10 cellular contexts compared by ENCODE assay signal in the genomic region with DNA sequence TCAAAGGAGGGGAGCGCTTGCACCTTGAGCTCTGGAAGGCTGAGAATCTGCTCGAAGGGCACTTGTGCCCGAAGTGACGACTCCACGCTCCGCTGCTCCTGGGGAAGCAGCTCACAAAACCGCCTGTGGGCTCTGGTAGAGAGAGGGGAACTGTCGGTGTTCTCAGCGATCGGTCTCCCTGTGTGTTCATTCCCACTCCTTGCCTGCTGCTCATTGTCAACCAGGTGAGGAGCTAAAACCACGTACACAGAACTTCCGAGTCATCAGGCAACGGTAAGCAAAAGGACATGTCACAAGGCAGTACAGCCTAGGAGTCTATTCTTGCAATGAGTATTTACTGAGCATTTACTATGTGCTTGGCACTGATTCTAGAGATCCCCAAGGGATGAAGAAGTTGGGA. TPM values are rescaled to one million over a fixed set of nuclear protein-coding genes. Genes with fewer than 3 reads are reported as not detected.
DNase-seq lines count a peak whose midpoint lies in the region; ATAC-seq, FAIRE-seq and TF ChIP-seq lines count a peak whose summit lies in the region.
"Had no signal": no experiment of that assay in that cellular context is flagged by ENCODE, and none has a peak within 500 bp of the region (broad histone marks: within the 10 kb centered on the region; RNA-seq: fewer than 3 reads in every experiment).

No MANE protein-coding gene starts in this region.

- no peak for TF ChIP-seq POLR2A in HepG2 (IDR thresholded peaks at IDR 0.05; ENCODE audit: insufficient read depth in 1 of 2, low read depth in 2 of 2, low read length in 2 of 2)
- no peak for TF ChIP-seq POLR2A in vagina (IDR thresholded peaks at IDR 0.05)

- TF ChIP-seq EP300 in HepG2 (IDR thresholded peaks at IDR 0.05; ENCODE audit: low read depth in 2 of 2, low read length in 2 of 2) (no peak), HepG2 (CRISPR knock-in tag; IDR thresholded peaks at IDR 0.05; ENCODE audit: borderline replicate concordance) (no peak)

- peaks cover 14% of the 10 kb centered on the region for H3K4me1 Mint-ChIP-seq in activated T-helper 17 cell treated with anti-CD3 and anti-CD28 coated beads, Interleukin-2, amount 50 U/mL, for 72 hours

- H3K27ac ChIP-seq in HepG2 (ENCODE audit: extremely low read length, insufficient read depth, low read length) (no peak overlapping the region), vagina (peak overlapping the region; percentile 40)

- H3K36me3 Mint-ChIP-seq in activated T-helper 17 cell treated with anti-CD3 and anti-CD28 coated beads, Interleukin-2, amount 50 U/mL, for 72 hours (ENCODE audit: low read depth), result peaks cover 64% of the 10 kb centered on the region

- H2AFZ ChIP-seq in HepG2 (ENCODE audit: low read length), result no peak overlapping the region

- peak; percentile 20 for DNase-seq in stimulated activated CD4-positive, alpha-beta T cell treated with anti-CD3 and anti-CD28 coated beads, Interleukin-1b, Interleukin-23, amount 100 ng/mL, for 48 hours
- DNase-seq in stimulated activated CD4-positive, alpha-beta T cell treated with anti-CD3 and anti-CD28 coated beads, Interleukin-2, amount 100 ng/mL, for 24 hours, result no peak
- DNase-seq in HepG2 (ENCODE audit: low spot score), result no peak
- no peak for DNase-seq in vagina (ENCODE audit: extremely low spot score in 2 of 2)
- no peak for DNase-seq in NCI-H526 (lab: John Stamatoyannopoulos, UW)
- no peak for DNase-seq in NOMO-1 treated with DMSO at 0.1 percent for 48 hours (lab: John Stamatoyannopoulos, UW; ENCODE audit: unreplicated experiment)
- DNase-seq: activated gamma-delta T cell, NCI-H510A had no signal

- peak overlapping the region; percentile 15 for H3K9ac ChIP-seq in HepG2 (ENCODE audit: insufficient read depth, low read depth, low read length)

- peaks cover 28% of the 10 kb centered on the region for H3K4me1 ChIP-seq in HepG2 (ENCODE audit: insufficient read depth, low read length)
- peaks cover 47% of the 10 kb centered on the region for H3K4me1 ChIP-seq in vagina

- H3K9me3 Mint-ChIP-seq in activated T-helper 17 cell treated with anti-CD3 and anti-CD28 coated beads, Interleukin-2, amount 50 U/mL, for 72 hours, result no peaks in the 10 kb centered on the region

- intact Hi-C loops in HepG2 (cut with micrococcal nuclease; ENCODE audit: unreplicated experiment) (loop anchor here (5.0 kb wide), 1 partner anchor 35 kb away; a partner anchor contains a TSS), vagina (cut with DNase I) (no loop called here)

- peak overlapping the region; percentile 90 for H3K27ac Mint-ChIP-seq in activated T-helper 17 cell treated with anti-CD3 and anti-CD28 coated beads, Interleukin-2, amount 50 U/mL, for 72 hours

- CTCF ChIA-PET in HepG2 (lab: Yijun Ruan, JAX; ENCODE audit: low intra/inter-chr PET ratio, low total read pairs), result interaction anchor here (1.4 kb wide), 1 partner anchor 89 kb away, joined by 3 read pairs; no protein-coding TSS in a partner anchor

- peaks cover 8% of the 10 kb centered on the region for H3K79me2 ChIP-seq in HepG2 (ENCODE audit: insufficient read depth, low read length)

- ATAC-seq in activated T-helper 17 cell treated with anti-CD3 and anti-CD28 coated beads, Interleukin-2, amount 50 U/mL, for 72 hours (replicated peaks), result no peak
- ATAC-seq in HepG2 (no peak), GM21576 (IDR thresholded peaks at IDR 0.05; ENCODE audit: unreplicated experiment) (no peak)

- H3K27me3 ChIP-seq in HepG2 (ENCODE audit: control insufficient read depth in 1 of 2, insufficient read depth in 2 of 2, low read length in 2 of 2), result no peaks in the 10 kb centered on the region; a peak in 1 of 5 replicates
- H3K27me3 ChIP-seq in vagina, result no peaks in the 10 kb centered on the region

- H3K9me3 ChIP-seq in HepG2 (ENCODE audit: low read length) (no peaks in the 10 kb centered on the region), vagina (no peaks in the 10 kb centered on the region)

- no peaks in the 10 kb centered on the region for H4K20me1 ChIP-seq in HepG2 (ENCODE audit: insufficient read depth, low read length)

- H3K36me3 ChIP-seq in HepG2 (replicated peaks in 1 of 2; ENCODE audit: control insufficient read depth in 1 of 2, insufficient read depth in 2 of 2, low read length in 2 of 2) (peaks cover 11 to 38% of the 10 kb centered on the region in 2 experiments), vagina (peaks cover 0 to 31% of the 10 kb centered on the region in 2 donors)

- no peaks in the 10 kb centered on the region for H3K27me3 Mint-ChIP-seq in activated T-helper 17 cell treated with anti-CD3 and anti-CD28 coated beads, Interleukin-2, amount 50 U/mL, for 72 hours

- peak overlapping the region; percentile 98 for H3K4me3 Mint-ChIP-seq in activated T-helper 17 cell treated with anti-CD3 and anti-CD28 coated beads, Interleukin-2, amount 50 U/mL, for 72 hours

- BruUV-seq in HepG2 (replicated peaks; lab: Mats Ljungman, UMichigan), result no TSS peak

- peak overlapping the region; percentile 89 for H3K4me2 ChIP-seq in HepG2 (ENCODE audit: low read depth, low read length)

- TF ChIP-seq RAD21 in HepG2 (CRISPR knock-in tag; IDR thresholded peaks at IDR 0.05), result no peak

- WGBS in HepG2 (ENCODE audit: low lambda C conversion rate), result 89% methylated on average over 12 of the region's 13 CpGs

- H3K4me3 ChIP-seq in HepG2 (replicated peaks in 1 of 3; ENCODE audit: insufficient read depth in 1 of 3, low read depth in 2 of 3, low read length in 3 of 3) (peak overlapping the region in 1 of 3 experiments; percentile 86; a peak in 2 of 6 replicates), vagina (no peak overlapping the region)

- POLR2A ChIA-PET in HepG2 (lab: Yijun Ruan, JAX), result interaction anchor here (1.3 to 2.0 kb wide), 4 partner anchors 31 to 66 kb away, joined by 3 to 12 read pairs (median 8); a partner anchor contains a TSS

- no peak for FAIRE-seq in HepG2 (lab: Jason Lieb, UNC)

- in situ Hi-C loops in HepG2 (cut with HindIII; ENCODE audit: extremely low pct_ligation_motif_present, low pct_unique_long_range_greater_than_20kb), result no loop called here

- TF ChIP-seq CTCF in HepG2 (CRISPR knock-in tag; IDR thresholded peaks at IDR 0.05) (no peak), vagina (IDR thresholded peaks at IDR 0.05) (no peak)

RNA-seq across cellular contexts. Expression of a gene that starts 1.5 kb away (rescaled TPM):
- total RNA-seq in activated T-helper 17 cell treated with anti-CD3 and anti-CD28 coated beads, Interleukin-2, amount 50 U/mL, for 72 hours, result 100 to 1,000 TPM; 128 to 163 TPM
- total RNA-seq in HepG2 (2016; rRNA removed; fragmentation: Illumina TruSeq; extraction: Trizol), result 38.7 and 52.4 TPM in 2 replicates
- 18.8 and 20.6 TPM in 2 replicates for total RNA-seq in HepG2 (2016; cell fraction: cytosol; rRNA removed; fragmentation: Illumina TruSeq; extraction: Trizol; ENCODE audit: low read depth)
- total RNA-seq in HepG2 (2016; cell fraction: insoluble cytoplasmic fraction; rRNA removed; fragmentation: Illumina TruSeq; extraction: Trizol), result 43.1 and 52.3 TPM in 2 replicates
- 30.4 and 35.8 TPM in 2 replicates for total RNA-seq in HepG2 (2016; cell fraction: membrane; rRNA removed; fragmentation: Illumina TruSeq; extraction: Trizol)
- total RNA-seq in HepG2 (2016; cell fraction: nucleus; rRNA removed; fragmentation: Illumina TruSeq; extraction: Trizol), result 22.1 and 24.2 TPM in 2 replicates
- 72.7 and 73.6 TPM in 2 replicates for polyA plus RNA-seq in HepG2 (2011; rRNA removed)
- 50.7 and 83.9 TPM in 2 replicates for polyA plus RNA-seq in HepG2 (2011; cell fraction: cytosol; rRNA removed)
- 47.6 and 49.0 TPM in 2 replicates for polyA plus RNA-seq in HepG2 (2011; cell fraction: nucleus; rRNA removed)
- polyA plus RNA-seq in HepG2 (2012), result 22.9 and 33.8 TPM in 2 replicates
- polyA plus RNA-seq in HepG2 (2016; cell fraction: cytosol; fragmentation: Illumina TruSeq; extraction: Trizol; ENCODE audit: low read depth), result 38.0 and 44.9 TPM in 2 replicates
- polyA plus RNA-seq in HepG2 (2016; cell fraction: insoluble cytoplasmic fraction; fragmentation: Illumina TruSeq; extraction: Trizol; ENCODE audit: low read depth), result 88.2 and 89.6 TPM in 2 replicates
- polyA plus RNA-seq in HepG2 (2016; cell fraction: membrane; fragmentation: Illumina TruSeq; extraction: Trizol; ENCODE audit: low read depth), result 44.3 and 53.1 TPM in 2 replicates
- polyA plus RNA-seq in HepG2 (2016; cell fraction: nucleus; fragmentation: Illumina TruSeq; extraction: Trizol; ENCODE audit: insufficient read depth, low read depth), result 71.0 and 73.3 TPM in 2 replicates
- polyA minus RNA-seq in HepG2 (2011; rRNA and poly(A)+ RNA removed; ENCODE audit: low replicate concordance), result 45.8 and 91.0 TPM in 2 replicates
- polyA minus RNA-seq in HepG2 (2011; cell fraction: cytosol; rRNA and poly(A)+ RNA removed), result 10.3 and 12.9 TPM in 2 replicates
- polyA minus RNA-seq in HepG2 (2011; cell fraction: nucleus; rRNA and poly(A)+ RNA removed), result 5.7 TPM in 2 replicates
- total RNA-seq in vagina, result 42.7 TPM

RNA-seq across cellular contexts. Expression of a gene that starts 1.8 kb away (rescaled TPM):
- total RNA-seq in activated T-helper 17 cell treated with anti-CD3 and anti-CD28 coated beads, Interleukin-2, amount 50 U/mL, for 72 hours, result 1 to 10 TPM; 8.2 to 9.4 TPM
- total RNA-seq in HepG2 (2016; rRNA removed; fragmentation: Illumina TruSeq; extraction: Trizol), result 4.3 and 5.0 TPM in 2 replicates
- total RNA-seq in HepG2 (2016; cell fraction: cytosol; rRNA removed; fragmentation: Illumina TruSeq; extraction: Trizol; ENCODE audit: low read depth), result 1.2 TPM in 2 replicates
- 5.0 and 6.6 TPM in 2 replicates for total RNA-seq in HepG2 (2016; cell fraction: insoluble cytoplasmic fraction; rRNA removed; fragmentation: Illumina TruSeq; extraction: Trizol)
- 2.4 and 2.8 TPM in 2 replicates for total RNA-seq in HepG2 (2016; cell fraction: membrane; rRNA removed; fragmentation: Illumina TruSeq; extraction: Trizol)
- 4.7 and 4.8 TPM in 2 replicates for total RNA-seq in HepG2 (2016; cell fraction: nucleus; rRNA removed; fragmentation: Illumina TruSeq; extraction: Trizol)
- 1.5 and 2.2 TPM in 2 replicates for polyA plus RNA-seq in HepG2 (2011; rRNA removed)
- polyA plus RNA-seq in HepG2 (2011; cell fraction: cytosol; rRNA removed), result 0.83 and 1.3 TPM in 2 replicates
- 6.5 and 7.4 TPM in 2 replicates for polyA plus RNA-seq in HepG2 (2011; cell fraction: nucleus; rRNA removed)
- 0.84 and 1.2 TPM in 2 replicates for polyA plus RNA-seq in HepG2 (2012)
- 0.17 and 0.42 TPM in 2 replicates for polyA plus RNA-seq in HepG2 (2016; cell fraction: cytosol; fragmentation: Illumina TruSeq; extraction: Trizol; ENCODE audit: low read depth)
- polyA plus RNA-seq in HepG2 (2016; cell fraction: insoluble cytoplasmic fraction; fragmentation: Illumina TruSeq; extraction: Trizol; ENCODE audit: low read depth), result 2.4 and 3.1 TPM in 2 replicates
- 0.72 and 0.86 TPM in 2 replicates for polyA plus RNA-seq in HepG2 (2016; cell fraction: membrane; fragmentation: Illumina TruSeq; extraction: Trizol; ENCODE audit: low read depth)
- 2.7 and 3.3 TPM in 2 replicates for polyA plus RNA-seq in HepG2 (2016; cell fraction: nucleus; fragmentation: Illumina TruSeq; extraction: Trizol; ENCODE audit: insufficient read depth, low read depth)
- 18.9 and 23.4 TPM in 2 replicates for polyA minus RNA-seq in HepG2 (2011; rRNA and poly(A)+ RNA removed; ENCODE audit: low replicate concordance)
- 1.2 and 3.0 TPM in 2 replicates for polyA minus RNA-seq in HepG2 (2011; cell fraction: cytosol; rRNA and poly(A)+ RNA removed)
- 12.5 and 15.4 TPM in 2 replicates for polyA minus RNA-seq in HepG2 (2011; cell fraction: nucleus; rRNA and poly(A)+ RNA removed)
- 4.9 TPM for total RNA-seq in vagina

RNA-seq across cellular contexts. Expression of a gene that starts 17.2 kb away (rescaled TPM):
- total RNA-seq in activated T-helper 17 cell treated with anti-CD3 and anti-CD28 coated beads, Interleukin-2, amount 50 U/mL, for 72 hours, result 1 to 10 TPM in 1 of 2 donors, not detected in 1; 1.3 TPM
- total RNA-seq in HepG2 (2016; rRNA removed; fragmentation: Illumina TruSeq; extraction: Trizol), result 0.29 TPM in 1 of 2 replicates, not detected in the other
- total RNA-seq in HepG2 (2016; cell fraction: cytosol; rRNA removed; fragmentation: Illumina TruSeq; extraction: Trizol; ENCODE audit: low read depth), result 0.09 TPM in 1 of 2 replicates, not detected in the other
- 0.11 TPM in 1 of 2 replicates, not detected in the other for total RNA-seq in HepG2 (2016; cell fraction: insoluble cytoplasmic fraction; rRNA removed; fragmentation: Illumina TruSeq; extraction: Trizol)
- 0.21 TPM in 1 of 2 replicates, not detected in the other for total RNA-seq in HepG2 (2016; cell fraction: membrane; rRNA removed; fragmentation: Illumina TruSeq; extraction: Trizol)
- total RNA-seq in HepG2 (2016; cell fraction: nucleus; rRNA removed; fragmentation: Illumina TruSeq; extraction: Trizol), result 0.25 TPM in 1 of 2 replicates, not detected in the other
- 0.07 and 0.08 TPM in 2 replicates for polyA plus RNA-seq in HepG2 (2011; rRNA removed)
- polyA plus RNA-seq in HepG2 (2011; cell fraction: cytosol; rRNA removed), result 0.04 and 0.14 TPM in 2 replicates
- 0.21 and 0.51 TPM in 2 replicates for polyA plus RNA-seq in HepG2 (2011; cell fraction: nucleus; rRNA removed)
- polyA plus RNA-seq in HepG2 (2012), result not detected in 2 replicates
- polyA plus RNA-seq in HepG2 (2016; cell fraction: cytosol; fragmentation: Illumina TruSeq; extraction: Trizol; ENCODE audit: low read depth), result not detected in 2 replicates
- not detected in 2 replicates for polyA plus RNA-seq in HepG2 (2016; cell fraction: insoluble cytoplasmic fraction; fragmentation: Illumina TruSeq; extraction: Trizol; ENCODE audit: low read depth)
- polyA plus RNA-seq in HepG2 (2016; cell fraction: membrane; fragmentation: Illumina TruSeq; extraction: Trizol; ENCODE audit: low read depth), result 0.09 TPM in 1 of 2 replicates, not detected in the other
- polyA plus RNA-seq in HepG2 (2016; cell fraction: nucleus; fragmentation: Illumina TruSeq; extraction: Trizol; ENCODE audit: insufficient read depth, low read depth), result 0.28 TPM in 1 of 2 replicates, not detected in the other
- not detected in 2 replicates for polyA minus RNA-seq in HepG2 (2011; rRNA and poly(A)+ RNA removed; ENCODE audit: low replicate concordance)
- not detected in 2 replicates for polyA minus RNA-seq in HepG2 (2011; cell fraction: cytosol; rRNA and poly(A)+ RNA removed)
- 0.26 TPM in 1 of 2 replicates, not detected in the other for polyA minus RNA-seq in HepG2 (2011; cell fraction: nucleus; rRNA and poly(A)+ RNA removed)
- total RNA-seq in vagina, result not detected

RNA-seq across cellular contexts. Expression of a gene that starts 31.1 kb away (rescaled TPM):
- 10 to 100 TPM; 17.3 to 49.1 TPM for total RNA-seq in activated T-helper 17 cell treated with anti-CD3 and anti-CD28 coated beads, Interleukin-2, amount 50 U/mL, for 72 hours
- total RNA-seq in HepG2 (2016; rRNA removed; fragmentation: Illumina TruSeq; extraction: Trizol) (1.3 and 2.1 TPM in 2 replicates), vagina (205 TPM)
- 2.8 and 3.6 TPM in 2 replicates for total RNA-seq in HepG2 (2016; cell fraction: cytosol; rRNA removed; fragmentation: Illumina TruSeq; extraction: Trizol; ENCODE audit: low read depth)
- 1.8 and 2.7 TPM in 2 replicates for total RNA-seq in HepG2 (2016; cell fraction: insoluble cytoplasmic fraction; rRNA removed; fragmentation: Illumina TruSeq; extraction: Trizol)
- total RNA-seq in HepG2 (2016; cell fraction: membrane; rRNA removed; fragmentation: Illumina TruSeq; extraction: Trizol), result 1.5 and 1.8 TPM in 2 replicates
- total RNA-seq in HepG2 (2016; cell fraction: nucleus; rRNA removed; fragmentation: Illumina TruSeq; extraction: Trizol), result 4.4 and 5.3 TPM in 2 replicates
- 17.0 and 31.8 TPM in 2 replicates for polyA plus RNA-seq in HepG2 (2011; rRNA removed)
- polyA plus RNA-seq in HepG2 (2011; cell fraction: cytosol; rRNA removed), result 11.3 and 13.8 TPM in 2 replicates
- 63.8 and 71.1 TPM in 2 replicates for polyA plus RNA-seq in HepG2 (2011; cell fraction: nucleus; rRNA removed)
- 11.2 and 22.4 TPM in 2 replicates for polyA plus RNA-seq in HepG2 (2012)
- 0.40 and 0.47 TPM in 2 replicates for polyA plus RNA-seq in HepG2 (2016; cell fraction: cytosol; fragmentation: Illumina TruSeq; extraction: Trizol; ENCODE audit: low read depth)
- polyA plus RNA-seq in HepG2 (2016; cell fraction: insoluble cytoplasmic fraction; fragmentation: Illumina TruSeq; extraction: Trizol; ENCODE audit: low read depth), result 2.0 and 2.2 TPM in 2 replicates
- polyA plus RNA-seq in HepG2 (2016; cell fraction: membrane; fragmentation: Illumina TruSeq; extraction: Trizol; ENCODE audit: low read depth), result 0.70 and 1.2 TPM in 2 replicates
- polyA plus RNA-seq in HepG2 (2016; cell fraction: nucleus; fragmentation: Illumina TruSeq; extraction: Trizol; ENCODE audit: insufficient read depth, low read depth), result 14.4 and 14.8 TPM in 2 replicates
- 42.2 and 71.8 TPM in 2 replicates for polyA minus RNA-seq in HepG2 (2011; rRNA and poly(A)+ RNA removed; ENCODE audit: low replicate concordance)
- 25.4 and 35.9 TPM in 2 replicates for polyA minus RNA-seq in HepG2 (2011; cell fraction: cytosol; rRNA and poly(A)+ RNA removed)
- polyA minus RNA-seq in HepG2 (2011; cell fraction: nucleus; rRNA and poly(A)+ RNA removed), result 35.4 and 39.4 TPM in 2 replicates

RNA-seq across cellular contexts. Expression of a gene that starts 33.3 kb away (rescaled TPM):
- 10 to 100 TPM; 22.4 to 31.1 TPM for total RNA-seq in activated T-helper 17 cell treated with anti-CD3 and anti-CD28 coated beads, Interleukin-2, amount 50 U/mL, for 72 hours
- total RNA-seq in HepG2 (2016; rRNA removed; fragmentation: Illumina TruSeq; extraction: Trizol), result 63.7 and 77.7 TPM in 2 replicates
- 11.5 and 13.8 TPM in 2 replicates for total RNA-seq in HepG2 (2016; cell fraction: cytosol; rRNA removed; fragmentation: Illumina TruSeq; extraction: Trizol; ENCODE audit: low read depth)
- 60.1 and 83.0 TPM in 2 replicates for total RNA-seq in HepG2 (2016; cell fraction: insoluble cytoplasmic fraction; rRNA removed; fragmentation: Illumina TruSeq; extraction: Trizol)
- 39.4 and 40.9 TPM in 2 replicates for total RNA-seq in HepG2 (2016; cell fraction: membrane; rRNA removed; fragmentation: Illumina TruSeq; extraction: Trizol)
- 26.7 and 28.3 TPM in 2 replicates for total RNA-seq in HepG2 (2016; cell fraction: nucleus; rRNA removed; fragmentation: Illumina TruSeq; extraction: Trizol)
- 39.8 and 44.2 TPM in 2 replicates for polyA plus RNA-seq in HepG2 (2011; rRNA removed)
- 31.8 and 47.0 TPM in 2 replicates for polyA plus RNA-seq in HepG2 (2011; cell fraction: cytosol; rRNA removed)
- polyA plus RNA-seq in HepG2 (2011; cell fraction: nucleus; rRNA removed), result 12.2 and 16.6 TPM in 2 replicates
- polyA plus RNA-seq in HepG2 (2012), result 42.4 and 48.2 TPM in 2 replicates
- polyA plus RNA-seq in HepG2 (2016; cell fraction: cytosol; fragmentation: Illumina TruSeq; extraction: Trizol; ENCODE audit: low read depth), result 13.2 and 14.3 TPM in 2 replicates
- polyA plus RNA-seq in HepG2 (2016; cell fraction: insoluble cytoplasmic fraction; fragmentation: Illumina TruSeq; extraction: Trizol; ENCODE audit: low read depth), result 79.7 and 93.5 TPM in 2 replicates
- polyA plus RNA-seq in HepG2 (2016; cell fraction: membrane; fragmentation: Illumina TruSeq; extraction: Trizol; ENCODE audit: low read depth), result 29.5 and 31.6 TPM in 2 replicates
- polyA plus RNA-seq in HepG2 (2016; cell fraction: nucleus; fragmentation: Illumina TruSeq; extraction: Trizol; ENCODE audit: insufficient read depth, low read depth), result 39.0 and 42.2 TPM in 2 replicates
- polyA minus RNA-seq in HepG2 (2011; rRNA and poly(A)+ RNA removed; ENCODE audit: low replicate concordance), result 32.4 and 58.8 TPM in 2 replicates
- 15.7 and 19.1 TPM in 2 replicates for polyA minus RNA-seq in HepG2 (2011; cell fraction: cytosol; rRNA and poly(A)+ RNA removed)
- polyA minus RNA-seq in HepG2 (2011; cell fraction: nucleus; rRNA and poly(A)+ RNA removed), result 11.7 and 13.3 TPM in 2 replicates
- total RNA-seq in vagina, result 59.2 TPM
